Comparison of ENCODE assay signal across 9 cellular contexts in genomic region chr1:6414881-6415280, GRCh38. TPM values are rescaled to one million over a fixed set of nuclear protein-coding genes. Genes with fewer than 3 reads are reported as not detected.
DNase-seq lines count a peak whose midpoint lies in the region; ATAC-seq and TF ChIP-seq lines count a peak whose summit lies in the region.
"Had no signal": no experiment of that assay in that cellular context is flagged by ENCODE, and none has a peak within 500 bp of the region (broad histone marks: within the 10 kb centered on the region; RNA-seq: fewer than 3 reads in every experiment).

No MANE protein-coding gene starts in this region.

- 0 out of 22 replicates have a peak overlapping the region, but pooled peaks of 1 of the 11 experiments have one; percentile 42 for H3K9ac ChIP-seq in BLaER1 treated with 17β-estradiol and CSF1 and Interleukin-3, amounts not matched to agents 10 nM and 100 nM
- peak overlapping the region; percentile 13 for H3K9ac ChIP-seq in PC-3 (ENCODE audit: low read length)

- no TSS peak for BruUV-seq in PC-3 (replicated peaks; lab: Mats Ljungman, UMichigan)

- H3K27me3 ChIP-seq in BLaER1 treated with 17β-estradiol and CSF1 and Interleukin-3, amounts not matched to agents 10 nM and 100 nM = peaks cover 35 to 53% (median 42%) of the 10 kb centered on the region in 11 experiments
- no peaks in the 10 kb centered on the region for H3K27me3 ChIP-seq in PC-3 (ENCODE audit: low read length)
- peaks cover 42% of the 10 kb centered on the region for H3K27me3 ChIP-seq in hepatocyte

- H3F3A ChIP-seq in PC-3 (ENCODE audit: low read length, unreplicated experiment) = no peaks in the 10 kb centered on the region

- DNase-seq in PC-3 = no peak
- no peak for DNase-seq in hepatocyte (ENCODE audit: low spot score)
- DNase-seq in Kasumi-1 (lab: John Stamatoyannopoulos, UW) = no peak
- no peak for DNase-seq in foreskin melanocyte
- no peak for DNase-seq in NCI-H1930 (lab: John Stamatoyannopoulos, UW)
- DNase-seq: central memory CD4-positive, alpha-beta T cell; DMS153 had no signal

- H3K79me2 ChIP-seq in PC-3 (ENCODE audit: low read length) = no peaks in the 10 kb centered on the region; the same call in 1 of the 2 replicates
- no peaks in the 10 kb centered on the region for H3K79me2 ChIP-seq in hepatocyte

- H3K4me3 ChIP-seq in BLaER1 treated with 17β-estradiol and CSF1 and Interleukin-3, amounts not matched to agents 10 nM and 100 nM = no peak overlapping the region
- H3K4me3 ChIP-seq in PC-3 (ENCODE audit: low read length) (no peak overlapping the region), hepatocyte (no peak overlapping the region)

- peaks cover 0 to 21% (median 15%) of the 10 kb centered on the region in 11 experiments; a peak in 15 of 22 replicates for H4K20me1 ChIP-seq in BLaER1 treated with 17β-estradiol and CSF1 and Interleukin-3, amounts not matched to agents 10 nM and 100 nM
- H4K20me1 ChIP-seq in PC-3 (ENCODE audit: low read length) (0 out of 2 replicates have a peak, but pooled peaks cover 6% of the 10 kb centered on the region), hepatocyte (ENCODE audit: insufficient read depth, poor library complexity, severe bottlenecking) (no peaks in the 10 kb centered on the region)

- no peak for ATAC-seq in PC-3

- no peaks in the 10 kb centered on the region for H3K9me2 ChIP-seq in PC-3 (replicated peaks; ENCODE audit: low read length)
- H3K9me2 ChIP-seq in hepatocyte (replicated peaks; ENCODE audit: insufficient read depth) = no peaks in the 10 kb centered on the region

- no peaks in the 10 kb centered on the region for H3K36me3 ChIP-seq in BLaER1 treated with 17β-estradiol and CSF1 and Interleukin-3, amounts not matched to agents 10 nM and 100 nM
- H3K36me3 ChIP-seq in PC-3 (ENCODE audit: low read depth, low read length) = no peaks in the 10 kb centered on the region
- no peaks in the 10 kb centered on the region for H3K36me3 ChIP-seq in hepatocyte (replicated peaks; ENCODE audit: insufficient read depth, low read depth)

- intact Hi-C loops in PC-3 (cut with micrococcal nuclease) = no loop called here

- peaks cover 21 to 39% (median 27%) of the 10 kb centered on the region in 10 experiments for H3K4me1 ChIP-seq in BLaER1 treated with 17β-estradiol and CSF1 and Interleukin-3, amounts not matched to agents 10 nM and 100 nM
- H3K4me1 ChIP-seq in PC-3 (ENCODE audit: insufficient read depth, low read length) (peaks cover 46% of the 10 kb centered on the region), hepatocyte (ENCODE audit: insufficient read depth) (peaks cover 21% of the 10 kb centered on the region)

- 0 out of 2 replicates have a peak overlapping the region, but pooled peaks have one; percentile 20 for H2AFZ ChIP-seq in PC-3 (ENCODE audit: low read length)
- H2AFZ ChIP-seq in hepatocyte = no peak overlapping the region

- POLR2A ChIA-PET in PC-3 (lab: Charles Lee; ENCODE audit: unreplicated experiment) = no interaction called here

- H3K27ac ChIP-seq in BLaER1 treated with 17β-estradiol and CSF1 and Interleukin-3, amounts not matched to agents 10 nM and 100 nM = no peak overlapping the region
- H3K27ac ChIP-seq in PC-3 (ENCODE audit: low read length) (peak overlapping the region; percentile 67), hepatocyte (peak overlapping the region; percentile 42)

- H3K4me2 ChIP-seq in BLaER1 treated with 17β-estradiol and CSF1 and Interleukin-3, amounts not matched to agents 10 nM and 100 nM = peak overlapping the region; percentile 7 to 57 (median 43); a peak in 18 of 22 replicates
- H3K4me2 ChIP-seq in PC-3 (ENCODE audit: low read length) (peak overlapping the region; percentile 32), hepatocyte (peak overlapping the region; percentile 55)

- TF ChIP-seq CTCF in PC-3 (conservative IDR thresholded peaks at IDR 0.05; ENCODE audit: low read depth, low read length) (no peak), hepatocyte (IDR thresholded peaks at IDR 0.05; ENCODE audit: poor library complexity) (no peak)

- WGBS in hepatocyte (ENCODE audit: low lambda C conversion rate, missing lambda C conversion rate) = 74% methylated on average over 8 of the region's 8 CpGs

- H3K9me3 ChIP-seq in BLaER1 treated with 17β-estradiol and CSF1 and Interleukin-3, amounts not matched to agents 10 nM and 100 nM (replicated peaks in 1 of 11) = no peaks in the 10 kb centered on the region
- H3K9me3 ChIP-seq in PC-3 (ENCODE audit: low read length) (no peaks in the 10 kb centered on the region), hepatocyte (ENCODE audit: low read depth) (no peaks in the 10 kb centered on the region)

- CTCF ChIA-PET in PC-3 (lab: Charles Lee) = interaction anchor here (0.7 to 2.8 kb wide), 3 partner anchors 8 to 190 kb away, joined by 4 to 14 read pairs (median 4); no protein-coding TSS in a partner anchor

RNA-seq across cellular contexts. Expression of gene HES2, which starts 4.8 kb away (rescaled TPM):
- total RNA-seq in PC-3 (2014; rRNA removed) (41.0 and 42.9 TPM in 2 replicates), hepatocyte (0.27 and 0.44 TPM in 2 replicates)
- polyA plus RNA-seq in hepatocyte = 0.36 and 1.2 TPM in 2 replicates
- polyA plus RNA-seq: IgD-negative memory B cell had no signal

RNA-seq across cellular contexts. Expression of gene ESPN, which starts 9.7 kb away (rescaled TPM):
- total RNA-seq in PC-3 (2014; rRNA removed) = 11.1 and 14.1 TPM in 2 replicates
- total RNA-seq in hepatocyte = 21.4 and 31.1 TPM in 2 replicates
- polyA plus RNA-seq in hepatocyte = 48.4 and 65.7 TPM in 2 replicates
- polyA plus RNA-seq: IgD-negative memory B cell had no signal

RNA-seq across cellular contexts. Expression of gene ACOT7, which starts 21.3 kb away (rescaled TPM):
- 164 and 165 TPM in 2 replicates for total RNA-seq in PC-3 (2014; rRNA removed)
- 20.3 and 25.8 TPM in 2 replicates for total RNA-seq in hepatocyte
- polyA plus RNA-seq in hepatocyte = 38.1 and 39.9 TPM in 2 replicates

RNA-seq across cellular contexts. Expression of gene TNFRSF25, which starts 51.1 kb away (rescaled TPM):
- total RNA-seq in PC-3 (2014; rRNA removed) (42.5 and 60.1 TPM in 2 replicates), hepatocyte (4.8 and 14.0 TPM in 2 replicates)
- 7.1 and 16.9 TPM in 2 replicates for polyA plus RNA-seq in hepatocyte

Comparison
In these comparisons a context has a peak if more than half of its experiments do, and no peak if none do; other contexts are left out.
1. H3K27ac ChIP-seq: peak in PC-3 (single experiment) and hepatocyte (single experiment); none in BLaER1 treated with 17β-estradiol and CSF1 and Interleukin-3, amounts not matched to agents 10 nM and 100 nM (0 of 11).
2. RNA of gene HES2, which starts 4.8 kb away (total RNA-seq): 41.0 to 42.9 TPM in PC-3; 0.27 to 0.44 TPM in hepatocyte; every median in the first group is over 10 times any median in the second.
3. Peak in every context shown above with its lines, with median percentiles within 50 percentile points of each other: H3K4me2 ChIP-seq.